Comparison of ENCODE assay signal across 12 cellular contexts in the genomic region with DNA sequence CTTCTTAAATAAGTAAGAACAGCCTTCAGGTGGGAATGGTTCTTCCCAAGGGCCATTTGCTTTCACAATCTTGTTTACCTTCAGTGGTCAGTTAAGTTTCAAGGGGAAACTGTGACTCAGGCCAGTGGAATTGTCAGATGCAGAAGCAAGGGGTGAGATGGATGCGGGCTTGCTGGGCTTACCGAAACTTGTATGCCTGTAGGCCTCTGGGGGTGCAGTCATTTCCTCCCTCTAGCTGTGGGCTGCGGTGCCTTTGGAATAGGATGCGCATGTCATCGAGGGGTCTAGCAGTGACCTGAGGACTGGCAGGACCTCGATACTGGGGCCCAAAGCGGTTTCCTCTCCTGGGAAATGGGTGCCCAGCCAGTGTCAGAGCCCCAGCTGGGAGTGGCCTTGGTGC.
DNase-seq lines count a peak whose midpoint lies in the region; ATAC-seq and TF ChIP-seq lines count a peak whose summit lies in the region.
"Had no signal": no experiment of that assay in that cellular context is flagged by ENCODE, and none has a peak within 500 bp of the region (broad histone marks: within the 10 kb centered on the region; RNA-seq: fewer than 3 reads in every experiment).

No MANE protein-coding gene starts in this region.

- H3K27me3 Mint-ChIP-seq in activated CD4-positive, alpha-beta T cell treated with anti-CD3 and anti-CD28 coated beads, Interleukin-2, amount 10 ng/mL, durations not matched to agents 24 days and 14 days: no peaks in the 10 kb centered on the region
- H3K27me3 Mint-ChIP-seq: IgD-negative memory B cell had no signal

- no peak for TF ChIP-seq CTCF in heart left ventricle (IDR thresholded peaks at IDR 0.05)

- no peak for TF ChIP-seq POLR2A in heart left ventricle (IDR thresholded peaks at IDR 0.05)

- peaks cover 0 to 51% (median 24%) of the 10 kb centered on the region in 12 donors for H3K4me1 ChIP-seq in heart left ventricle

- H3K9me3 ChIP-seq in heart left ventricle: no peaks in the 10 kb centered on the region

- DNase-seq in GM03348 (ENCODE audit: low spot score) (peak; percentile 33), SW480 (ENCODE audit: low spot score) (peak; percentile 33), fibroblast of gingiva (ENCODE audit: low read depth) (peak; percentile 55), pulmonary artery endothelial cell (ENCODE audit: low read depth, low spot score) (peak; percentile 76), NCI-H526 treated with DMSO at 0.1 percent for 48 hours (lab: John Stamatoyannopoulos, UW) (no peak), heart left ventricle (no peak)
- DNase-seq in activated CD4-positive, alpha-beta T cell treated with anti-CD3 and anti-CD28 coated beads, Interleukin-2, amount 10 ng/mL, durations not matched to agents 24 days and 14 days: no peak
- no peak for DNase-seq in stimulated activated CD4-positive, alpha-beta T cell treated with anti-CD3 and anti-CD28 coated beads, Interleukin-12 subunit alpha, Interleukin-12 subunit beta, amount 100 ng/mL, for 4 hours
- DNase-seq: caudate nucleus, NCI-H2171 treated with DMSO at 0.1 percent for 48 hours, retina had no signal

- no peak for ATAC-seq in heart left ventricle

- H3K27me3 ChIP-seq in heart left ventricle: no peaks in the 10 kb centered on the region

- H3K4me1 Mint-ChIP-seq in activated CD4-positive, alpha-beta T cell treated with anti-CD3 and anti-CD28 coated beads, Interleukin-2, amount 10 ng/mL, durations not matched to agents 24 days and 14 days: no peaks in the 10 kb centered on the region
- H3K4me1 Mint-ChIP-seq: IgD-negative memory B cell had no signal

- H3K36me3 ChIP-seq in heart left ventricle: peaks cover 0 to 18% (median 0%) of the 10 kb centered on the region in 9 donors

- no peak overlapping the region for H3K4me3 Mint-ChIP-seq in activated CD4-positive, alpha-beta T cell treated with anti-CD3 and anti-CD28 coated beads, Interleukin-2, amount 10 ng/mL, durations not matched to agents 24 days and 14 days
- H3K4me3 Mint-ChIP-seq: IgD-negative memory B cell had no signal

- no peak overlapping the region for H3K27ac ChIP-seq in heart left ventricle

- 89 to 96% (median 95%) methylated on average over 7 of the region's 7 CpGs for WGBS in heart left ventricle, 4 donors

- no peak overlapping the region for H3K4me3 ChIP-seq in heart left ventricle

- no peak overlapping the region for H3K27ac Mint-ChIP-seq in activated CD4-positive, alpha-beta T cell treated with anti-CD3 and anti-CD28 coated beads, Interleukin-2, amount 10 ng/mL, durations not matched to agents 24 days and 14 days

- intact Hi-C loops in activated CD4-positive, alpha-beta T cell treated with anti-CD3 and anti-CD28 coated beads, Interleukin-2, amount 10 ng/mL, durations not matched to agents 24 days and 14 days (cut with micrococcal nuclease): no loop called here
- intact Hi-C loops in heart left ventricle (cut with DNase I): no loop called here

- H3K9me3 Mint-ChIP-seq in activated CD4-positive, alpha-beta T cell treated with anti-CD3 and anti-CD28 coated beads, Interleukin-2, amount 10 ng/mL, durations not matched to agents 24 days and 14 days: no peaks in the 10 kb centered on the region
- H3K9me3 Mint-ChIP-seq: IgD-negative memory B cell had no signal

- no peaks in the 10 kb centered on the region for H3K36me3 Mint-ChIP-seq in activated CD4-positive, alpha-beta T cell treated with anti-CD3 and anti-CD28 coated beads, Interleukin-2, amount 10 ng/mL, durations not matched to agents 24 days and 14 days (ENCODE audit: low read depth)

Comparison
In these comparisons a context has a peak if more than half of its experiments do, and no peak if none do; other contexts are left out.
1. DNase-seq: peak in GM03348 (single experiment), SW480 (single experiment), fibroblast of gingiva (single experiment) and pulmonary artery endothelial cell (single experiment); none in activated CD4-positive, alpha-beta T cell treated with anti-CD3 and anti-CD28 coated beads, Interleukin-2, amount 10 ng/mL, durations not matched to agents 24 days and 14 days (single experiment), stimulated activated CD4-positive, alpha-beta T cell treated with anti-CD3 and anti-CD28 coated beads, Interleukin-12 subunit alpha, Interleukin-12 subunit beta, amount 100 ng/mL, for 4 hours (single experiment), NCI-H526 treated with DMSO at 0.1 percent for 48 hours (single experiment) and heart left ventricle (0 of 5).